In the genomic region with DNA sequence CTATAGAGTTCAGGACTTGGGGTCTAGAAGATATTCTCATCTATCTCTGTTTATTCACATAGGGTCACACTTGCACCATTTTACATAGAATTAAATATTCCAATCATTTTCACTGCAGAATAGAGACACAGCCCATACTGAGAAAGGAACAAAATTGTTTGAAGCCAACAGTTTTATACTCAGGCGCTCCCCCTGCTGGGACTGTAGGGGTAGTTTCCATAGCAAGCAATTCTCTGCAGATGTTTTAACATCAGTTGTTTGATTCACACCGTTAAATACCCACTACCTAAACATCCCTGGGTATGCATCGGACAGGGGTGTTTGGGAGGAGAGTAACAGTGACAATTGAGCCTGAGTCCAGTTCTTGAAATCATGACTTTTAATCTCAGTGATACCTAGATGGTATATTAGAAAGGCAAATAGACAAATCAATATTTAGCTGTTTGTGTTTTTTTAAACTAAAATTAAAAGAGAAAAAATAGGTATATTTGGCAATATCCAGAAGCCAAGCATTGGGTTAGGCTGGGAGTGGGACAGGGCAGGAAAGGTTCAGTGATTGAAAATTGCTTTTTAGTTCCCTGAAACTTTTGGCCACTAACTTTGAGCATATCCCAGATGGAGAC, we compare ENCODE assay signal across 8 cellular contexts. TPM values are rescaled to one million over a fixed set of nuclear protein-coding genes. Genes with fewer than 3 reads are reported as not detected.
DNase-seq lines count a peak whose midpoint lies in the region; ATAC-seq and TF ChIP-seq lines count a peak whose summit lies in the region.

No MANE protein-coding gene starts in this region.

- TF ChIP-seq EP300 in gastroesophageal sphincter (IDR thresholded peaks at IDR 0.05), result no peak

- H3K4me3 ChIP-seq in A673 (ENCODE audit: low read depth, low read length, poor library complexity, severe bottlenecking) (no peak overlapping the region), GM12864 (ENCODE audit: low read depth, low read length) (no peak overlapping the region), gastroesophageal sphincter (no peak overlapping the region)

- DNase-seq in A673 (ENCODE audit: low spot score) (peak; percentile 42), GM12864 (ENCODE audit: low read depth) (no peak), NCI-H1694 (lab: John Stamatoyannopoulos, UW) (peak; percentile 8), activated T-cell treated with anti-CD3 and anti-CD28 coated beads for 48 hours (ENCODE audit: low read depth) (peak; percentile 2), GDM1 (lab: John Stamatoyannopoulos, UW) (no peak)
- DNase-seq in stimulated activated CD4-positive, alpha-beta T cell treated with anti-CD3 and anti-CD28 coated beads, Interleukin-15, amount 100 ng/mL, for 24 hours, result peak; percentile 46

- H3K9me3 ChIP-seq in A673 (ENCODE audit: low read depth, low read length, poor library complexity, severe bottlenecking), result no peaks in the 10 kb centered on the region
- H3K9me3 ChIP-seq in gastroesophageal sphincter, result no peaks in the 10 kb centered on the region

- TF ChIP-seq CTCF in A673 (conservative IDR thresholded peaks at IDR 0.05; ENCODE audit: low read depth, low read length) (peak; percentile 72), GM12864 (IDR thresholded peaks at IDR 0.05; ENCODE audit: low read depth, low read length, missing control alignments) (peak; percentile 59), gastroesophageal sphincter (IDR thresholded peaks at IDR 0.05) (peak; percentile 15 to 63 (median 28))

- POLR2A ChIA-PET in A673 (lab: Charles Lee; ENCODE audit: low non-redundant PET), result no interaction called here

- H3K36me3 ChIP-seq in A673 (ENCODE audit: insufficient read depth, low read length, poor library complexity, severe bottlenecking) (no peaks in the 10 kb centered on the region), gastroesophageal sphincter (peaks cover 0 to 48% of the 10 kb centered on the region in 2 donors)

- CTCF ChIA-PET in A673 (lab: Charles Lee), result interaction anchor here (0.6 to 0.9 kb wide), 2 partner anchors 20 to 161 kb away, joined by 4 read pairs; no protein-coding TSS in a partner anchor

- H3K4me1 ChIP-seq in A673 (ENCODE audit: insufficient read depth, low read length, poor library complexity, severe bottlenecking), result no peaks in the 10 kb centered on the region
- no peaks in the 10 kb centered on the region for H3K4me1 ChIP-seq in gastroesophageal sphincter

- H3K27me3 ChIP-seq in A673 (replicated peaks; ENCODE audit: insufficient read depth, low read depth, low read length, poor library complexity) (peaks cover 8% of the 10 kb centered on the region), gastroesophageal sphincter (no peaks in the 10 kb centered on the region)

- ATAC-seq in gastroesophageal sphincter, result no peak
- ATAC-seq in GM18870 (IDR thresholded peaks at IDR 0.05; ENCODE audit: unreplicated experiment), result no peak

- H3K27ac ChIP-seq in A673 (ENCODE audit: low read depth, low read length, poor library complexity, severe bottlenecking) (no peak overlapping the region), gastroesophageal sphincter (no peak overlapping the region)

- no TSS peak for BruUV-seq in A673 (replicated peaks; lab: Mats Ljungman, UMichigan)

- 8 to 31% methylated on average over 2 to 3 of the region's 3 CpGs for WGBS in gastroesophageal sphincter (ENCODE audit: low coverage in 1 of 2), 2 donors

- intact Hi-C loops in A673 (cut with micrococcal nuclease; ENCODE audit: unreplicated experiment), result loop anchor here (1.0 to 10.0 kb wide), 2 partner anchors 161 to 383 kb away; no protein-coding TSS in a partner anchor

- no peak for TF ChIP-seq POLR2A in gastroesophageal sphincter (IDR thresholded peaks at IDR 0.05)

RNA-seq across cellular contexts. Expression of a gene that starts 33.8 kb away (rescaled TPM):
- total RNA-seq in A673 (2021) (0.11 TPM in 1 of 2 replicates, not detected in the other), gastroesophageal sphincter (10 to 100 TPM; 15.4 to 24.1 (median 17.7) TPM)

Comparison
In these comparisons a context has a peak if more than half of its experiments do, and no peak if none do; other contexts are left out.
1. DNase-seq: peak in A673 (single experiment), NCI-H1694 (single experiment), activated T-cell treated with anti-CD3 and anti-CD28 coated beads for 48 hours (single experiment) and stimulated activated CD4-positive, alpha-beta T cell treated with anti-CD3 and anti-CD28 coated beads, Interleukin-15, amount 100 ng/mL, for 24 hours (single experiment); none in GM12864 (single experiment) and GDM1 (single experiment).
2. RNA of a gene that starts 33.8 kb away (total RNA-seq): 15.4 to 24.1 TPM in gastroesophageal sphincter; 0.11 TPM in A673; every median in the first group is over 10 times any median in the second.
3. Peak in every context shown above with its lines, with median percentiles within 50 percentile points of each other: CTCF ChIP-seq.